21 cellular contexts compared by ENCODE assay signal in genomic region chr6:56535626-56536025, GRCh38.
DNase-seq lines count a peak whose midpoint lies in the region; ATAC-seq and TF ChIP-seq lines count a peak whose summit lies in the region.
"Had no signal": no experiment of that assay in that cellular context is flagged by ENCODE, and none has a peak within 500 bp of the region (broad histone marks: within the 10 kb centered on the region; RNA-seq: fewer than 3 reads in every experiment).

No MANE protein-coding gene starts in this region.

- H3K36me3 Mint-ChIP-seq in activated naive CD8-positive, alpha-beta T cell treated with anti-CD3 and anti-CD28 coated beads, Interleukin-2, amount 50 U/mL, for 24 hours (ENCODE audit: low read depth) = no peaks in the 10 kb centered on the region
- H3K36me3 Mint-ChIP-seq: CD4-positive, CD25-positive, alpha-beta regulatory T cell had no signal

- H3K27ac Mint-ChIP-seq in activated naive CD8-positive, alpha-beta T cell treated with anti-CD3 and anti-CD28 coated beads, Interleukin-2, amount 50 U/mL, for 24 hours = no peak overlapping the region
- H3K27ac Mint-ChIP-seq: CD4-positive, CD25-positive, alpha-beta regulatory T cell had no signal

- H3K9ac ChIP-seq in colonic mucosa (ENCODE audit: low read depth in 2 of 2, low read length in 2 of 2) = no peak overlapping the region

- H3K4me1 ChIP-seq in lower lobe of right lung (peaks cover 30% of the 10 kb centered on the region), colonic mucosa (no peaks in the 10 kb centered on the region)

- H3K4me3 ChIP-seq in lower lobe of right lung (peak overlapping the region; percentile 65), colonic mucosa (no peak overlapping the region)

- H3K27me3 Mint-ChIP-seq in activated naive CD8-positive, alpha-beta T cell treated with anti-CD3 and anti-CD28 coated beads, Interleukin-2, amount 50 U/mL, for 24 hours = no peaks in the 10 kb centered on the region
- H3K27me3 Mint-ChIP-seq: CD4-positive, CD25-positive, alpha-beta regulatory T cell had no signal

- TF ChIP-seq CTCF in lower lobe of right lung (IDR thresholded peaks at IDR 0.05) (no peak), colonic mucosa (IDR thresholded peaks at IDR 0.05) (no peak)

- no peak for DNase-seq in lower lobe of right lung
- DNase-seq in activated naive CD8-positive, alpha-beta T cell treated with anti-CD3 and anti-CD28 coated beads, Interleukin-2, amount 50 U/mL, for 24 hours = no peak
- DNase-seq in colonic mucosa = no peak
- no peak for DNase-seq in stimulated activated CD4-positive, alpha-beta T cell treated with anti-CD3 and anti-CD28 coated beads, Interleukin-1b, Interleukin-23, amount 100 ng/mL, for 48 hours
- DNase-seq: CD4-positive, CD25-positive, alpha-beta regulatory T cell; EL; GF-D8; HFFc6; KBM-7; NCI-H1092 treated with DMSO at 0.1 percent for 48 hours; NCI-H1436 treated with DMSO at 0.1 percent for 48 hours; NCI-H2029; NCI-H226; NCI-H510A treated with DMSO at 0.1 percent for 48 hours; NCI-H748 treated with DMSO at 0.1 percent for 48 hours; SHP77 treated with DMSO at 0.1 percent for 48 hours had no signal

- no peaks in the 10 kb centered on the region for H3K27me3 ChIP-seq in lower lobe of right lung (ENCODE audit: low read depth)
- no peaks in the 10 kb centered on the region for H3K27me3 ChIP-seq in colonic mucosa

- H3K27ac ChIP-seq in cingulate gyrus (ENCODE audit: low read depth, low read length) (peak overlapping the region; percentile 1), lower lobe of right lung (no peak overlapping the region), temporal lobe (ENCODE audit: low read depth, low read length) (peak overlapping the region; percentile 19), colonic mucosa (no peak overlapping the region)
- H3K27ac ChIP-seq: RWPE1 had no signal

- intact Hi-C loops in lower lobe of right lung (cut with DNase I) (no loop called here), colonic mucosa (cut with DNase I) (no loop called here)

- H3K4me1 Mint-ChIP-seq in activated naive CD8-positive, alpha-beta T cell treated with anti-CD3 and anti-CD28 coated beads, Interleukin-2, amount 50 U/mL, for 24 hours = no peaks in the 10 kb centered on the region

- ATAC-seq in lower lobe of right lung = no peak
- no peak for ATAC-seq in GM18870 (IDR thresholded peaks at IDR 0.05; ENCODE audit: unreplicated experiment)
- no peak for ATAC-seq in activated naive CD8-positive, alpha-beta T cell treated with anti-CD3 and anti-CD28 coated beads, Interleukin-2, amount 50 U/mL, for 24 hours

- no peak overlapping the region for H3K4me3 Mint-ChIP-seq in activated naive CD8-positive, alpha-beta T cell treated with anti-CD3 and anti-CD28 coated beads, Interleukin-2, amount 50 U/mL, for 24 hours
- H3K4me3 Mint-ChIP-seq: CD4-positive, CD25-positive, alpha-beta regulatory T cell; HFFc6 had no signal

- no peaks in the 10 kb centered on the region for H3K9me3 Mint-ChIP-seq in activated naive CD8-positive, alpha-beta T cell treated with anti-CD3 and anti-CD28 coated beads, Interleukin-2, amount 50 U/mL, for 24 hours
- H3K9me3 Mint-ChIP-seq: H9, HFFc6 had no signal

- H3K9me3 ChIP-seq in lower lobe of right lung (no peaks in the 10 kb centered on the region), colonic mucosa (no peaks in the 10 kb centered on the region)

- H3K36me3 ChIP-seq in lower lobe of right lung (peaks cover 61% of the 10 kb centered on the region), colonic mucosa (no peaks in the 10 kb centered on the region)

Comparison
In these comparisons a context has a peak if more than half of its experiments do, and no peak if none do; other contexts are left out.
1. H3K27ac ChIP-seq: peak in cingulate gyrus (single experiment) and temporal lobe (single experiment); none in lower lobe of right lung (single experiment) and colonic mucosa (single experiment).